ENCODE assay signal across 7 cellular contexts in genomic region chr4:9722131-9722530, GRCh38. TPM values are rescaled to one million over a fixed set of nuclear protein-coding genes. Genes with fewer than 3 reads are reported as not detected.
"Had no signal": no experiment of that assay in that cellular context is flagged by ENCODE, and none has a peak within 500 bp of the region (broad histone marks: within the 10 kb centered on the region; RNA-seq: fewer than 3 reads in every experiment).

No MANE protein-coding gene starts in this region.

RNA-seq across cellular contexts. Expression of gene DRD5, which starts 59.3 kb away (rescaled TPM):
- polyA plus RNA-seq: naive thymus-derived CD4-positive, alpha-beta T cell; naive thymus-derived CD8-positive, alpha-beta T cell; ovary; pancreas; psoas muscle; smooth muscle cell; spleen had no signal
